Comparison of ENCODE assay signal across 31 cellular contexts in the genomic region with DNA sequence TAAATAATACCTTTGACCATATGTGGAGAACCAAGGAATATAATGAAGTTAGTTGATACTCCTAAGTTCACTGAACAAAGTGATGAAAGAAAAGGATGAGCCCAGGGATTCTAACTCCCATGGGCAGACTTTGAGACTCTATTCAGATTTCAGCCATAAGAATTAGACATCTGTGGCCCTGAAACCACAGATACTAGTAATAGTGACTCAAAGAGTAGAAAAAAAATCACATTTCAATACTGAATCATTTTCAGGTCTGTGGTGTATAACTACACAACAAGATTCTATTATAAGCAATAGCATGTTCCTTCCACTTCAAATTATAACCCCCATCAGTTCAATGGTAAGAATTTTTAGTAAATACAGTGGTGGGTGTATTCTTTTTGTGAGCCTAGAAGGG. TPM values are rescaled to one million over a fixed set of nuclear protein-coding genes. Genes with fewer than 3 reads are reported as not detected.
"Had no signal": no experiment of that assay in that cellular context is flagged by ENCODE, and none has a peak within 500 bp of the region (broad histone marks: within the 10 kb centered on the region; RNA-seq: fewer than 3 reads in every experiment).

No MANE protein-coding gene starts in this region.

- H3K4me3 Mint-ChIP-seq: immature natural killer cell; naive thymus-derived CD8-positive, alpha-beta T cell; nephron; neural crest cell; stimulated activated naive B cell treated with anti-CD40 and anti-IgM and Interleukin-4, amounts not matched to agents 10 μg/mL and 1 μg/mL and 100 μg/mL, for 72 hours; stimulated activated naive CD8-positive, alpha-beta T cell treated with anti-CD3 and anti-CD28 coated beads, Interleukin-15, Interleukin-2, amounts not matched to agents 100 ng/mL and 50 ng/mL, for 24 hours; type B pancreatic cell had no signal

- H3K4me1 Mint-ChIP-seq: immature natural killer cell; naive thymus-derived CD8-positive, alpha-beta T cell; nephron; neural crest cell; stimulated activated naive B cell treated with anti-CD40 and anti-IgM and Interleukin-4, amounts not matched to agents 10 μg/mL and 1 μg/mL and 100 μg/mL, for 72 hours had no signal

- H3K27me3 Mint-ChIP-seq: stimulated activated naive B cell treated with anti-CD40 and anti-IgM and Interleukin-4, amounts not matched to agents 10 μg/mL and 1 μg/mL and 100 μg/mL, for 72 hours; type B pancreatic cell had no signal

- ATAC-seq: left colon; left lung; lower lobe of right lung; naive thymus-derived CD8-positive, alpha-beta T cell; pancreas; right cardiac atrium; sciatic nerve; stimulated activated naive B cell treated with anti-CD40 and anti-IgM and Interleukin-4, amounts not matched to agents 10 μg/mL and 1 μg/mL and 100 μg/mL, for 72 hours had no signal

- FAIRE-seq: islet of Langerhans, kidney, pancreas, small intestine had no signal

- DNase-seq: hypothalamus; immature natural killer cell; kidney; left colon; left lung; lower lobe of right lung; mammary epithelial cell; mesenchymal stem cell; naive thymus-derived CD8-positive, alpha-beta T cell; nucleus accumbens; pancreas; posterior cingulate gyrus; retina; right cardiac atrium; small intestine; spleen; stimulated activated CD4-positive, alpha-beta T cell treated with anti-CD3 and anti-CD28 coated beads, Interleukin-4, amount 100 ng/mL, for 4 hours; stimulated activated CD8-positive, alpha-beta memory T cell treated with anti-CD3 and anti-CD28 coated beads, Interleukin-4, amount 100 ng/mL, for 48 hours; stimulated activated naive B cell treated with anti-CD40 and anti-IgM and Interleukin-4, amounts not matched to agents 10 μg/mL and 1 μg/mL and 100 μg/mL, for 72 hours; substantia nigra; uterus had no signal

- H3K27ac Mint-ChIP-seq: immature natural killer cell; naive thymus-derived CD8-positive, alpha-beta T cell; nephron; stimulated activated naive B cell treated with anti-CD40 and anti-IgM and Interleukin-4, amounts not matched to agents 10 μg/mL and 1 μg/mL and 100 μg/mL, for 72 hours; stimulated activated naive CD8-positive, alpha-beta T cell treated with anti-CD3 and anti-CD28 coated beads, Interleukin-15, Interleukin-2, amounts not matched to agents 100 ng/mL and 50 ng/mL, for 24 hours; type B pancreatic cell had no signal

RNA-seq across cellular contexts. Expression of gene F13B, which starts 16.4 kb away (rescaled TPM):
- total RNA-seq: kidney; left colon; left lung; lower lobe of right lung; naive thymus-derived CD8-positive, alpha-beta T cell; neural crest cell; pancreas; prostate gland; right cardiac atrium; sciatic nerve; spleen; temporal lobe; tibial nerve; ureter; uterus had no signal
